Comparison of ENCODE assay signal across 7 cellular contexts in genomic region chr10:15097011-15097812, GRCh38.
DNase-seq lines count a peak whose midpoint lies in the region; ATAC-seq lines count a peak whose summit lies in the region.

Gene RPP38 (plus strand): TSS chr10:15097355. CDS start chr10:15103315, 5,960 bp downstream.

- ATAC-seq in GM18517 (IDR thresholded peaks at IDR 0.05; ENCODE audit: unreplicated experiment) (peak; percentile 83), HG03025 (IDR thresholded peaks at IDR 0.05; ENCODE audit: low FRiP score, unreplicated experiment) (peak; percentile 87)

- peak; percentile 64 for DNase-seq in NCI-H2029 treated with DMSO at 0.1 percent for 48 hours (lab: John Stamatoyannopoulos, UW)
- DNase-seq in T1000 (lab: John Stamatoyannopoulos, UW) = peak; percentile 100
- peak; percentile 98 for DNase-seq in astrocyte of the hippocampus (ENCODE audit: low read depth, low spot score)
- DNase-seq in hippocampal formation (lab: John Stamatoyannopoulos, UW) = peak; percentile 91 to 93
- DNase-seq in retina = peak; percentile 100

Comparison
In these comparisons a context has a peak if more than half of its experiments do, and no peak if none do; other contexts are left out.
1. Peak in every context shown above with its lines: DNase-seq and ATAC-seq.